In genomic region chr18:12305930-12306629, GRCh38 we compare ENCODE assay signal across 2 cellular contexts.
TF ChIP-seq lines count a peak whose summit lies in the region.

No MANE protein-coding gene starts in this region.

TF ChIP-seq in SK-N-SH, 30 proteins besides CTCF, POLR2A, EP300 and RAD21 (continued from another document):
- TF ChIP-seq CHD2 (IDR thresholded peaks at IDR 0.05; ENCODE audit: low read length, partially characterized antibody) = no peak
- TF ChIP-seq POLR2AphosphoS5 (IDR thresholded peaks at IDR 0.05; ENCODE audit: low read depth, low read length) = no peak
- no peak for TF ChIP-seq TCF12 (IDR thresholded peaks at IDR 0.05)

TF ChIP-seq in SK-N-SH treated with all-trans-retinoic acid at 6 μM for 48 hours, 23 proteins besides CTCF, POLR2A, EP300 and RAD21 (continued from another document):
- no peak for TF ChIP-seq POU6F1 (CRISPR knock-in tag; IDR thresholded peaks at IDR 0.05; ENCODE audit: borderline replicate concordance, low read depth)
